Comparison of ENCODE assay signal across 14 cellular contexts in genomic region chr3:171757377-171758034, GRCh38. TPM values are rescaled to one million over a fixed set of nuclear protein-coding genes. Genes with fewer than 3 reads are reported as not detected.
"Had no signal": no experiment of that assay in that cellular context is flagged by ENCODE, and none has a peak within 500 bp of the region (broad histone marks: within the 10 kb centered on the region; RNA-seq: fewer than 3 reads in every experiment).

No MANE protein-coding gene starts in this region.

- H3K27ac ChIP-seq: prostate gland, stomach had no signal

- H3K4me3 ChIP-seq: body of pancreas, prostate gland, stomach had no signal

- H3K9me3 ChIP-seq: body of pancreas, prostate gland, stomach had no signal

- H3K27me3 ChIP-seq: body of pancreas, stomach had no signal

- H3K4me1 ChIP-seq: prostate gland had no signal

- DNase-seq: activated B cell treated with CpG ODN at 0.5 μM for 24 hours; activated CD4-positive, alpha-beta T cell treated with anti-CD3 and anti-CD28 coated beads, Interleukin-2, amount 10 ng/mL, durations not matched to agents 24 days and 14 days; activated CD8-positive, alpha-beta memory T cell treated with anti-CD3 and anti-CD28 coated beads, Interleukin-2, amount 50 U/mL, for 48 hours; activated gamma-delta T cell; activated T-cell treated with anti-CD3 and anti-CD28 coated beads, Interleukin-2, amount 50 U/mL, for 72 hours; amniotic stem cell; body of pancreas; effector memory CD8-positive, alpha-beta T cell; erythroblast; hippocampal formation; left ventricle myocardium superior; right cardiac atrium; stomach had no signal

- H3K36me3 ChIP-seq: prostate gland, stomach had no signal

RNA-seq across cellular contexts. Expression of gene PLD1, which starts 52.8 kb away (rescaled TPM):
- total RNA-seq: activated B cell treated with CpG ODN at 0.5 μM for 24 hours had no signal
